Comparison of ENCODE assay signal across 34 cellular contexts in genomic region chr7:17779381-17779780, GRCh38.
"Had no signal": no experiment of that assay in that cellular context is flagged by ENCODE, and none has a peak within 500 bp of the region (broad histone marks: within the 10 kb centered on the region; RNA-seq: fewer than 3 reads in every experiment).

No MANE protein-coding gene starts in this region.

- H3K36me3 ChIP-seq: MG63 had no signal

- H3K27me3 ChIP-seq: MG63 had no signal

- H3K4me3 ChIP-seq: MG63 had no signal

- DNase-seq: Karpas-422, Kasumi-1, MG63, MM.1S, MV-4-11, NCI-H1048, NCI-H1092, NCI-H1092 treated with DMSO at 0.1 percent for 48 hours, NCI-H1105, NCI-H1105 treated with DMSO at 0.1 percent for 48 hours, NCI-H1417, NCI-H1417 treated with DMSO at 0.1 percent for 48 hours, NCI-H1436, NCI-H1436 treated with DMSO at 0.1 percent for 48 hours, NCI-H146, NCI-H1694, NCI-H1694 treated with DMSO at 0.1 percent for 48 hours, NCI-H187, NCI-H187 treated with DMSO at 0.1 percent for 48 hours, NCI-H1930, NCI-H2029, NCI-H2029 treated with DMSO at 0.1 percent for 48 hours, NCI-H2081, NCI-H2081 treated with DMSO at 0.1 percent for 48 hours, NCI-H2107, NCI-H2171, NCI-H2171 treated with DMSO at 0.1 percent for 48 hours, NCI-H2227 treated with DMSO at 0.1 percent for 48 hours, NCI-H345, NCI-H446, NCI-H446 treated with DMSO at 0.1 percent for 48 hours, NCI-H510A, NCI-H510A treated with DMSO at 0.1 percent for 48 hours, NCI-H524 had no signal
